25 cellular contexts compared by ENCODE assay signal in genomic region chr12:85007836-85008235, GRCh38. TPM values are rescaled to one million over a fixed set of nuclear protein-coding genes. Genes with fewer than 3 reads are reported as not detected.
DNase-seq lines count a peak whose midpoint lies in the region; ATAC-seq and TF ChIP-seq lines count a peak whose summit lies in the region.
"Had no signal": no experiment of that assay in that cellular context is flagged by ENCODE, and none has a peak within 500 bp of the region (broad histone marks: within the 10 kb centered on the region; RNA-seq: fewer than 3 reads in every experiment).

No MANE protein-coding gene starts in this region.

- H3K9me3 ChIP-seq in body of pancreas (no peaks in the 10 kb centered on the region), skeletal muscle satellite cell (replicated peaks; ENCODE audit: low read length) (no peaks in the 10 kb centered on the region)
- H3K9me3 ChIP-seq: gastroesophageal sphincter, uterus had no signal

- peak; percentile 99 for ATAC-seq in body of pancreas
- ATAC-seq in GM18517 (IDR thresholded peaks at IDR 0.05; ENCODE audit: unreplicated experiment), result no peak
- no peak for ATAC-seq in HG02623 (IDR thresholded peaks at IDR 0.05; ENCODE audit: unreplicated experiment)
- ATAC-seq: gastroesophageal sphincter had no signal

- intact Hi-C loops in body of pancreas (cut with DNase I), result no loop called here

- no peak overlapping the region for H3K4me3 ChIP-seq in body of pancreas
- H3K4me3 ChIP-seq in foreskin fibroblast (ENCODE audit: low read depth in 1 of 2, low read length in 2 of 2), result no peak overlapping the region
- H3K4me3 ChIP-seq in skeletal muscle satellite cell (ENCODE audit: low read length), result peak overlapping the region; percentile 37
- H3K4me3 ChIP-seq: gastroesophageal sphincter, skin epidermis, uterus had no signal

- WGBS in body of pancreas, 2 donors, result 21% methylated on average over 4 of the region's 4 CpGs

- H3K27me3 ChIP-seq in body of pancreas (no peaks in the 10 kb centered on the region), skeletal muscle satellite cell (ENCODE audit: control insufficient read depth, insufficient read depth, low read length) (no peaks in the 10 kb centered on the region)
- H3K27me3 ChIP-seq: gastroesophageal sphincter, uterus had no signal

- no peak overlapping the region for H3K9ac ChIP-seq in skeletal muscle satellite cell (ENCODE audit: low read depth, low read length)
- H3K9ac ChIP-seq: parathyroid adenoma had no signal

- peak; percentile 79 for DNase-seq in HCEC 1CT
- DNase-seq in body of pancreas, result peak in 3 of 4 donors; percentile 12 to 46 (median 16)
- peak; percentile 77 to 84 for DNase-seq in foreskin fibroblast
- no peak for DNase-seq in NCI-H345 treated with DMSO at 0.1 percent for 48 hours (lab: John Stamatoyannopoulos, UW; ENCODE audit: unreplicated experiment)
- DNase-seq: activated CD4-positive, alpha-beta T cell treated with anti-CD3 and anti-CD28 coated beads, Interleukin-2, amount 10 ng/mL, durations not matched to agents 7 days and 5 days; activated CD8-positive, alpha-beta memory T cell treated with anti-CD3 and anti-CD28 coated beads, Interleukin-2, amount 50 U/mL, for 4 hours; activated effector memory CD4-positive, alpha-beta T cell treated with anti-CD3 and anti-CD28 coated beads, Interleukin-2, amount 50 U/mL, for 16 hours; amniotic stem cell; C1 segment of cervical spinal cord; DMS153; endodermal cell; naive B cell; NCI-H2029; NCI-H510A; Right ventricle myocardium superior; stimulated activated CD4-positive, alpha-beta T cell treated with anti-CD3 and anti-CD28 coated beads, Interleukin-4, amount 100 ng/mL, for 4 hours; uterus had no signal

- peak overlapping the region; percentile 62 for H3K4me2 ChIP-seq in skeletal muscle satellite cell (ENCODE audit: low read length)

- TF ChIP-seq CTCF in body of pancreas (IDR thresholded peaks at IDR 0.05), result no peak
- no peak for TF ChIP-seq CTCF in foreskin fibroblast (IDR thresholded peaks at IDR 0.05; ENCODE audit: low read depth, low read length)

- H3K36me3 ChIP-seq in body of pancreas (replicated peaks in 1 of 2; ENCODE audit: insufficient read depth in 1 of 2, low read depth in 2 of 2) (no peaks in the 10 kb centered on the region), skeletal muscle satellite cell (ENCODE audit: insufficient read depth, low read length) (no peaks in the 10 kb centered on the region)
- H3K36me3 ChIP-seq: gastroesophageal sphincter, uterus had no signal

- TF ChIP-seq POLR2A in body of pancreas (IDR thresholded peaks at IDR 0.05), result no peak

- H3K27ac ChIP-seq in body of pancreas, result peak overlapping the region in 3 of 4 donors; percentile 14 to 34 (median 21)
- H3K27ac ChIP-seq: gastroesophageal sphincter, parathyroid adenoma, skin epidermis, uterus had no signal

- peaks cover 17% of the 10 kb centered on the region for H3K4me1 ChIP-seq in body of pancreas
- H3K4me1 ChIP-seq in skeletal muscle satellite cell (ENCODE audit: control insufficient read depth, insufficient read depth, low read length), result peaks cover 20% of the 10 kb centered on the region
- H3K4me1 ChIP-seq: gastroesophageal sphincter, parathyroid adenoma, uterus had no signal

RNA-seq across cellular contexts. Expression of gene TSPAN19, which starts 28.2 kb away (rescaled TPM):
- total RNA-seq in body of pancreas, result not detected
- total RNA-seq in skeletal muscle satellite cell (2012; rRNA removed), result 1.3 TPM in 1 of 2 replicates, not detected in the other
- total RNA-seq: activated CD4-positive, alpha-beta T cell treated with anti-CD3 and anti-CD28 coated beads, Interleukin-2, amount 10 ng/mL, durations not matched to agents 7 days and 5 days; chondrocyte; endodermal cell; liver had no signal

RNA-seq across cellular contexts. Expression of gene LRRIQ1, which starts 28.3 kb away (rescaled TPM):
- 1 to 10 TPM; 1.0 to 3.6 TPM for total RNA-seq in body of pancreas
- total RNA-seq in skeletal muscle satellite cell (2012; rRNA removed), result 0.25 and 0.44 TPM in 2 replicates
- total RNA-seq: activated CD4-positive, alpha-beta T cell treated with anti-CD3 and anti-CD28 coated beads, Interleukin-2, amount 10 ng/mL, durations not matched to agents 7 days and 5 days; chondrocyte had no signal
